Comparison of ENCODE assay signal across 26 cellular contexts in genomic region chr5:159033351-159033657, GRCh38.
DNase-seq lines count a peak whose midpoint lies in the region; ATAC-seq, FAIRE-seq and TF ChIP-seq lines count a peak whose summit lies in the region.
"Had no signal": no experiment of that assay in that cellular context is flagged by ENCODE, and none has a peak within 500 bp of the region (broad histone marks: within the 10 kb centered on the region; RNA-seq: fewer than 3 reads in every experiment).

No MANE protein-coding gene starts in this region.

- H3K4me1 ChIP-seq in BLaER1 (peaks cover 84% of the 10 kb centered on the region), OCI-LY1 (ENCODE audit: insufficient read depth, low read length, severe bottlenecking) (peaks cover 64% of the 10 kb centered on the region), endothelial cell of umbilical vein (ENCODE audit: control insufficient read depth, extremely low read depth, insufficient read depth, low read length) (no peaks in the 10 kb centered on the region), neuronal stem cell (ENCODE audit: control insufficient read depth in 2 of 2, insufficient read depth in 1 of 2, low read depth in 1 of 2, low read length in 2 of 2) (peaks cover 17 to 38% of the 10 kb centered on the region in 2 donors)
- H3K4me1 ChIP-seq: breast epithelium, HAP-1 had no signal

- no peak overlapping the region for H4K91ac ChIP-seq in neuronal stem cell (ENCODE audit: low read depth, low read length, poor library complexity)

- H3K9me3 Mint-ChIP-seq in activated CD4-positive, alpha-beta T cell treated with anti-CD3 and anti-CD28 coated beads for 36 hours (ENCODE audit: low read depth), result peaks cover 3% of the 10 kb centered on the region

- H3K27me3 Mint-ChIP-seq in activated CD4-positive, alpha-beta T cell treated with anti-CD3 and anti-CD28 coated beads for 36 hours, result peaks cover 20% of the 10 kb centered on the region
- H3K27me3 Mint-ChIP-seq: activated B cell treated with CpG ODN at 0.5 μM for 24 hours had no signal

- peak; percentile 24 for FAIRE-seq in endothelial cell of umbilical vein (lab: Jason Lieb, UNC)
- FAIRE-seq: keratinocyte had no signal

- BruUV-seq in endothelial cell of umbilical vein (replicated peaks; lab: Mats Ljungman, UMichigan), result no TSS peak

- no peak overlapping the region for H3K23ac ChIP-seq in neuronal stem cell (ENCODE audit: low read depth, low read length, poor library complexity)

- DNase-seq in endothelial cell of umbilical vein (ENCODE audit: low read depth, low spot score) (peak; percentile 56), neuronal stem cell (ENCODE audit: low spot score) (no peak), anterior cingulate cortex (lab: John Stamatoyannopoulos, UW) (no peak), DMS79 treated with DMSO at 0.1 percent for 48 hours (lab: John Stamatoyannopoulos, UW) (no peak), NOMO-1 treated with dmso at 0.1 percent for 144 hours (lab: John Stamatoyannopoulos, UW; ENCODE audit: unreplicated experiment) (no peak)
- no peak for DNase-seq in activated CD4-positive, alpha-beta T cell treated with anti-CD3 and anti-CD28 coated beads for 36 hours
- DNase-seq: activated B cell treated with CpG ODN at 0.5 μM for 24 hours; activated CD8-positive, alpha-beta T cell treated with anti-CD3 and anti-CD28 coated beads for 36 hours; activated naive CD4-positive, alpha-beta T cell treated with anti-CD3 and anti-CD28 coated beads, Interleukin-2, amount 50 U/mL, for 16 hours; activated T-cell treated with anti-CD3 and anti-CD28 coated beads, Interleukin-2, amount 50 U/mL, for 4 hours; CD8-positive, alpha-beta T cell; dorsolateral prefrontal cortex; head of caudate nucleus; NCI-H2081 treated with DMSO at 0.1 percent for 48 hours; NCI-H510A treated with DMSO at 0.1 percent for 48 hours; retina; SHP77 treated with DMSO at 0.1 percent for 48 hours; stimulated activated naive CD4-positive, alpha-beta T cell treated with Interleukin-2 at 50 U/mL for 16 hours; upper lobe of left lung had no signal

- no CpG with 5 or more reads among the region's 2 CpGs for WGBS in neuronal stem cell (ENCODE audit: extremely low coverage in 2 of 2, insufficient read length in 2 of 2, insufficient replicate concordance in 1 of 2), 2 donors

- no peak overlapping the region for H3K4me3 Mint-ChIP-seq in activated CD4-positive, alpha-beta T cell treated with anti-CD3 and anti-CD28 coated beads for 36 hours
- H3K4me3 Mint-ChIP-seq: activated B cell treated with CpG ODN at 0.5 μM for 24 hours; activated CD8-positive, alpha-beta T cell treated with anti-CD3 and anti-CD28 coated beads for 36 hours; activated T-cell treated with anti-CD3 and anti-CD28 coated beads, Interleukin-2, amount 50 U/mL, for 4 hours; CD8-positive, alpha-beta T cell had no signal

- H3K9me1 ChIP-seq in endothelial cell of umbilical vein (replicated peaks; ENCODE audit: control insufficient read depth, extremely low read depth, insufficient read depth, low read length), result no peaks in the 10 kb centered on the region

- H3K4me2 ChIP-seq in BLaER1 (peak overlapping the region; percentile 77), OCI-LY1 (ENCODE audit: low read length) (peak overlapping the region; percentile 31), endothelial cell of umbilical vein (ENCODE audit: insufficient read depth, low read length) (no peak overlapping the region), neuronal stem cell (ENCODE audit: insufficient read depth, low read length, poor library complexity, severe bottlenecking) (no peak overlapping the region)

- peaks cover 88% of the 10 kb centered on the region for H4K20me1 ChIP-seq in BLaER1
- H4K20me1 ChIP-seq in OCI-LY1 (ENCODE audit: insufficient read depth, low read length), result no peaks in the 10 kb centered on the region
- no peaks in the 10 kb centered on the region for H4K20me1 ChIP-seq in endothelial cell of umbilical vein (replicated peaks; ENCODE audit: control insufficient read depth, extremely low read depth, insufficient read depth, low read length)

- no peak overlapping the region for H4K8ac ChIP-seq in neuronal stem cell (ENCODE audit: low read depth, low read length)

- CTCF ChIA-PET in endothelial cell of umbilical vein (lab: Charles Lee), result interaction anchor here (1.0 to 1.2 kb wide), 2 partner anchors 19 to 26 kb away, joined by 3 read pairs; no protein-coding TSS in a partner anchor
- CTCF ChIA-PET in activated CD4-positive, alpha-beta T cell treated with anti-CD3 and anti-CD28 coated beads for 36 hours (lab: Charles Lee), result no interaction called here

- intact Hi-C loops in endothelial cell of umbilical vein (cut with micrococcal nuclease), result no loop called here
- intact Hi-C loops in activated CD4-positive, alpha-beta T cell treated with anti-CD3 and anti-CD28 coated beads for 36 hours (cut with DNase I, micrococcal nuclease), result no loop called here

- no peaks in the 10 kb centered on the region for H3F3A ChIP-seq in OCI-LY1 (ENCODE audit: insufficient read depth, low read length)

- H3K4me3 ChIP-seq in BLaER1, result no peak overlapping the region
- peak overlapping the region; percentile 11 for H3K4me3 ChIP-seq in OCI-LY1 (ENCODE audit: low read depth, low read length, poor library complexity, severe bottlenecking)
- H3K4me3 ChIP-seq in endothelial cell of umbilical vein (replicated peaks in 1 of 3; ENCODE audit: insufficient read depth in 1 of 3, low read depth in 1 of 3, low read length in 3 of 3), result no peak overlapping the region
- no peak overlapping the region for H3K4me3 ChIP-seq in neuronal stem cell (ENCODE audit: low read length in 2 of 2)
- H3K4me3 ChIP-seq: dorsolateral prefrontal cortex, HAP-1, upper lobe of left lung had no signal

- no peak overlapping the region for H2BK5ac ChIP-seq in neuronal stem cell (ENCODE audit: low read length)

- H3K9me3 ChIP-seq in BLaER1, result peaks cover 7% of the 10 kb centered on the region
- no peaks in the 10 kb centered on the region for H3K9me3 ChIP-seq in OCI-LY1 (ENCODE audit: low read length)
- H3K9me3 ChIP-seq in endothelial cell of umbilical vein (replicated peaks; ENCODE audit: control insufficient read depth, insufficient read depth, low read length), result no peaks in the 10 kb centered on the region
- no peaks in the 10 kb centered on the region for H3K9me3 ChIP-seq in neuronal stem cell (replicated peaks in 1 of 2; ENCODE audit: control insufficient read depth in 2 of 2, insufficient read depth in 1 of 2, low read depth in 1 of 2, low read length in 2 of 2)
- H3K9me3 ChIP-seq: breast epithelium, HAP-1, upper lobe of left lung had no signal

- H3K4ac ChIP-seq in neuronal stem cell (ENCODE audit: low read length), result no peak overlapping the region

- dilution Hi-C loops in endothelial cell of umbilical vein (cut with MboI; ENCODE audit: extremely low pct_ligation_motif_present, low sequenced_read_pairs), result no loop called here

- H2BK12ac ChIP-seq in neuronal stem cell (ENCODE audit: low read length), result no peak overlapping the region

- H2AK5ac ChIP-seq in neuronal stem cell (ENCODE audit: low read depth, low read length), result no peak overlapping the region

- no peaks in the 10 kb centered on the region for H3K27me3 ChIP-seq in BLaER1
- no peaks in the 10 kb centered on the region for H3K27me3 ChIP-seq in OCI-LY1 (ENCODE audit: insufficient read depth, low read length)
- peaks cover 0 to 10% of the 10 kb centered on the region in 2 experiments for H3K27me3 ChIP-seq in endothelial cell of umbilical vein (ENCODE audit: control insufficient read depth in 2 of 2, insufficient read depth in 2 of 2, low read length in 2 of 2)
- H3K27me3 ChIP-seq in neuronal stem cell (ENCODE audit: control insufficient read depth in 3 of 3, insufficient read depth in 3 of 3, low read depth in 1 of 3, low read length in 3 of 3), result no peaks in the 10 kb centered on the region
- H3K27me3 ChIP-seq: breast epithelium, upper lobe of left lung had no signal

- H3K14ac ChIP-seq in neuronal stem cell (ENCODE audit: low read length), result no peak overlapping the region

- H2AFZ ChIP-seq in OCI-LY1 (ENCODE audit: low read length) (no peak overlapping the region), endothelial cell of umbilical vein (ENCODE audit: low read depth, low read length) (no peak overlapping the region), neuronal stem cell (ENCODE audit: low read length) (no peak overlapping the region)

- H3K36me3 Mint-ChIP-seq in activated CD4-positive, alpha-beta T cell treated with anti-CD3 and anti-CD28 coated beads for 36 hours (ENCODE audit: low read depth), result no peaks in the 10 kb centered on the region
- H3K36me3 Mint-ChIP-seq: CD8-positive, alpha-beta T cell had no signal

- H3K79me1 ChIP-seq in neuronal stem cell (ENCODE audit: low read depth, low read length), result no peaks in the 10 kb centered on the region

- ATAC-seq in activated CD4-positive, alpha-beta T cell treated with anti-CD3 and anti-CD28 coated beads for 36 hours, result no peak
- ATAC-seq: activated CD8-positive, alpha-beta T cell treated with anti-CD3 and anti-CD28 coated beads for 36 hours; activated T-cell treated with anti-CD3 and anti-CD28 coated beads, Interleukin-2, amount 50 U/mL, for 4 hours; CD8-positive, alpha-beta T cell; esophagus mucosa had no signal

- H3K4me1 Mint-ChIP-seq in activated CD4-positive, alpha-beta T cell treated with anti-CD3 and anti-CD28 coated beads for 36 hours, result peaks cover 11% of the 10 kb centered on the region

- TF ChIP-seq CTCF in OCI-LY1 (IDR thresholded peaks at IDR 0.05; ENCODE audit: low read length), result no peak
- no peak for TF ChIP-seq CTCF in endothelial cell of umbilical vein (IDR thresholded peaks at IDR 0.05; ENCODE audit: extremely low read depth in 1 of 2, insufficient read depth in 1 of 2, low read depth in 1 of 2, low read length in 2 of 2)

- H3K79me2 ChIP-seq in OCI-LY1 (ENCODE audit: insufficient read depth, low read length), result peaks cover 62% of the 10 kb centered on the region
- H3K79me2 ChIP-seq in endothelial cell of umbilical vein (ENCODE audit: control insufficient read depth, insufficient read depth, low read length), result no peaks in the 10 kb centered on the region

- H3K9ac ChIP-seq in BLaER1, result peak overlapping the region; percentile 27; the same call in 1 of the 2 replicates
- H3K9ac ChIP-seq in OCI-LY1 (ENCODE audit: low read length), result peak overlapping the region; percentile 7; the same call in 1 of the 2 replicates
- H3K9ac ChIP-seq in endothelial cell of umbilical vein (replicated peaks; ENCODE audit: extremely low read depth, insufficient read depth, low read length), result no peak overlapping the region
- no peak overlapping the region for H3K9ac ChIP-seq in neuronal stem cell (ENCODE audit: low read depth, low read length, poor library complexity)

- POLR2A ChIA-PET in endothelial cell of umbilical vein (lab: Charles Lee), result no interaction called here
- POLR2A ChIA-PET in activated CD4-positive, alpha-beta T cell treated with anti-CD3 and anti-CD28 coated beads for 36 hours (lab: Charles Lee), result no interaction called here

- H3K36me3 ChIP-seq in BLaER1 (peaks cover 81% of the 10 kb centered on the region), OCI-LY1 (ENCODE audit: insufficient read depth, low read length) (peaks cover 13% of the 10 kb centered on the region), endothelial cell of umbilical vein (ENCODE audit: control insufficient read depth in 2 of 2, extremely low read depth in 1 of 2, insufficient read depth in 2 of 2, low read length in 2 of 2) (no peaks in the 10 kb centered on the region), neuronal stem cell (replicated peaks in 1 of 2; ENCODE audit: control insufficient read depth in 2 of 2, insufficient read depth in 2 of 2, low read length in 2 of 2) (no peaks in the 10 kb centered on the region)
- H3K36me3 ChIP-seq: breast epithelium, HAP-1, upper lobe of left lung had no signal

- H3K9me2 ChIP-seq in OCI-LY1 (ENCODE audit: low read depth, low read length), result no peaks in the 10 kb centered on the region

- H2BK120ac ChIP-seq in neuronal stem cell (ENCODE audit: low read depth, low read length), result no peak overlapping the region

- no peak overlapping the region for H3K27ac Mint-ChIP-seq in activated CD4-positive, alpha-beta T cell treated with anti-CD3 and anti-CD28 coated beads for 36 hours
- H3K27ac Mint-ChIP-seq: activated CD8-positive, alpha-beta T cell treated with anti-CD3 and anti-CD28 coated beads for 36 hours; CD8-positive, alpha-beta T cell had no signal

- H3K27ac ChIP-seq in BLaER1 (no peak overlapping the region), OCI-LY1 (ENCODE audit: low read depth, low read length, poor library complexity, severe bottlenecking) (peak overlapping the region; percentile 68), endothelial cell of umbilical vein (ENCODE audit: insufficient read depth, low read depth, low read length) (no peak overlapping the region), neuronal stem cell (replicated peaks; ENCODE audit: low read length) (peak overlapping the region; percentile 10)
- H3K27ac ChIP-seq: HL-60, upper lobe of left lung had no signal

- H2BK15ac ChIP-seq in neuronal stem cell (ENCODE audit: low read length), result no peak overlapping the region

- no peak for TF ChIP-seq POLR2A in endothelial cell of umbilical vein (IDR thresholded peaks at IDR 0.05; ENCODE audit: low read depth, low read length)

- no peak overlapping the region for H3K18ac ChIP-seq in neuronal stem cell (ENCODE audit: low read length)

Comparison
In these comparisons a context has a peak if more than half of its experiments do, and no peak if none do; other contexts are left out.
1. H3K27ac ChIP-seq: peak in OCI-LY1 (single experiment) and neuronal stem cell (single experiment); none in BLaER1 (single experiment) and endothelial cell of umbilical vein (single experiment).
2. H3K4me2 ChIP-seq: peak in BLaER1 (single experiment) and OCI-LY1 (single experiment); none in endothelial cell of umbilical vein (single experiment) and neuronal stem cell (single experiment).
3. H3K9ac ChIP-seq: peak in BLaER1 (single experiment) and OCI-LY1 (single experiment); none in endothelial cell of umbilical vein (single experiment) and neuronal stem cell (single experiment).